In genomic region chr9:5470816-5471215, GRCh38 we compare ENCODE assay signal across 15 cellular contexts.
"Had no signal": no experiment of that assay in that cellular context is flagged by ENCODE, and none has a peak within 500 bp of the region (broad histone marks: within the 10 kb centered on the region; RNA-seq: fewer than 3 reads in every experiment).

No MANE protein-coding gene starts in this region.

- H3K4me1 Mint-ChIP-seq: activated naive CD8-positive, alpha-beta T cell treated with anti-CD3 and anti-CD28 coated beads, Interleukin-2, amount 10 ng/mL, durations not matched to agents 7 days and 5 days; nephron progenitor cell had no signal

- DNase-seq: activated CD4-positive, CD25-positive, alpha-beta regulatory T cell treated with anti-CD3 and anti-CD28 coated beads, Interleukin-2, amount 50 U/mL, for 72 hours; activated naive CD4-positive, alpha-beta T cell; activated naive CD8-positive, alpha-beta T cell treated with anti-CD3 and anti-CD28 coated beads, Interleukin-2, amount 10 ng/mL, durations not matched to agents 7 days and 5 days; amniotic stem cell; brain microvascular endothelial cell; effector memory CD8-positive, alpha-beta T cell; erythroblast; gastrocnemius medialis; glutamatergic neuron; left ventricle myocardium superior; mucosa of descending colon; nephron progenitor cell; right lobe of liver; stimulated activated CD4-positive, alpha-beta T cell treated with anti-CD3 and anti-CD28 coated beads, Interleukin-12 subunit alpha, Interleukin-12 subunit beta, amount 100 ng/mL, for 4 hours; stimulated activated CD4-positive, alpha-beta T cell treated with anti-CD3 and anti-CD28 coated beads, Interleukin-4, amount 100 ng/mL, for 1 hour had no signal

- H3K27ac Mint-ChIP-seq: activated naive CD8-positive, alpha-beta T cell treated with anti-CD3 and anti-CD28 coated beads, Interleukin-2, amount 10 ng/mL, durations not matched to agents 7 days and 5 days; effector memory CD8-positive, alpha-beta T cell; nephron progenitor cell had no signal

- H3K9me3 Mint-ChIP-seq: activated naive CD8-positive, alpha-beta T cell treated with anti-CD3 and anti-CD28 coated beads, Interleukin-2, amount 10 ng/mL, durations not matched to agents 7 days and 5 days had no signal

- ATAC-seq: effector memory CD8-positive, alpha-beta T cell; gastrocnemius medialis; left ventricle myocardium superior; mucosa of descending colon; right lobe of liver had no signal

- H3K27me3 Mint-ChIP-seq: activated naive CD8-positive, alpha-beta T cell treated with anti-CD3 and anti-CD28 coated beads, Interleukin-2, amount 10 ng/mL, durations not matched to agents 7 days and 5 days; effector memory CD8-positive, alpha-beta T cell had no signal

- H3K4me3 Mint-ChIP-seq: activated naive CD8-positive, alpha-beta T cell treated with anti-CD3 and anti-CD28 coated beads, Interleukin-2, amount 10 ng/mL, durations not matched to agents 7 days and 5 days; effector memory CD8-positive, alpha-beta T cell; nephron progenitor cell had no signal
